ENCODE assay signal across 23 cellular contexts in the genomic region with DNA sequence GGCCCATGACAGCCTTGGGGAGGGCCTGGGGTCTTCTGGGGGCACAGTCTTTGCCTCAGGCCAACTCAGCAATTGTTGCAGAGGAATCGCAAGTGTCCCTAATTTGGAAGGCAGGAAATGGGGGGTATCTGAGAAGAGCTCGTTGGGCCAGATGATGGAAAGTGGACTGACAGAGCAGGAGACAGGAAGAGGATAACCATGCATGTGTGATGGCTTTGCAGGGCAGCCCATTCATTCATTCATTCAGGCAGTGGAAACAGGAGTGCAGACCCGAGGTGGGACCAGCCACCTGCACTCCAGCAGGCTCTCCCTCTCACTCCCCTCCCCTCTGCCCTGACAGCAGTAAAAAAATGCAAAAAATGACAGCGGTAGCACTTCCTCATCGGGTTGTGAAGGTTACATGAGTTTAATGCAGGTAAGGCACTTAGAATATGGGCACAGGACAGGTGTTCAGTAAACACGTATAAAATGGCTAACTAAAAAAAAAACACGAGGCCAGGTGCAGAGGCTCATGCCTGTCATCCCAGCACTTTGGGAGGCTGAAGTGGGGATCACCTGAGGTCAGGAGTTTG. TPM values are rescaled to one million over a fixed set of nuclear protein-coding genes. Genes with fewer than 3 reads are reported as not detected.
"Had no signal": no experiment of that assay in that cellular context is flagged by ENCODE, and none has a peak within 500 bp of the region (broad histone marks: within the 10 kb centered on the region; RNA-seq: fewer than 3 reads in every experiment).

No MANE protein-coding gene starts in this region.

- H3K36me3 ChIP-seq: neutrophil, transverse colon, vagina, WERI-Rb-1 had no signal

- H3K4me3 Mint-ChIP-seq: activated CD4-positive, alpha-beta T cell treated with anti-CD3 and anti-CD28 coated beads for 36 hours; activated CD8-positive, alpha-beta T cell treated with anti-CD3 and anti-CD28 coated beads for 36 hours; activated naive CD8-positive, alpha-beta T cell; activated T-cell treated with anti-CD3 and anti-CD28 coated beads, Interleukin-2, amount 50 U/mL, for 4 hours; stimulated activated naive B cell treated with anti-CD40 and anti-IgM and Interleukin-4, amounts not matched to agents 10 μg/mL and 1 μg/mL and 100 μg/mL, for 72 hours; T-helper 17 cell had no signal

- ATAC-seq: activated CD4-positive, alpha-beta T cell treated with anti-CD3 and anti-CD28 coated beads for 36 hours; activated CD8-positive, alpha-beta T cell treated with anti-CD3 and anti-CD28 coated beads for 36 hours; activated T-cell treated with anti-CD3 and anti-CD28 coated beads, Interleukin-2, amount 50 U/mL, for 4 hours; stimulated activated naive B cell treated with anti-CD40 and anti-IgM and Interleukin-4, amounts not matched to agents 10 μg/mL and 1 μg/mL and 100 μg/mL, for 72 hours; T-helper 17 cell had no signal

- DNase-seq: activated CD4-positive, alpha-beta T cell treated with anti-CD3 and anti-CD28 coated beads for 36 hours; activated CD8-positive, alpha-beta T cell treated with anti-CD3 and anti-CD28 coated beads for 36 hours; activated effector memory CD4-positive, alpha-beta T cell treated with anti-CD3 and anti-CD28 coated beads, Interleukin-2, amount 50 U/mL, for 16 hours; activated T-cell treated with anti-CD3 and anti-CD28 coated beads, Interleukin-2, amount 50 U/mL, for 4 hours; amniotic stem cell; islet precursor cell; midbrain; stimulated activated CD4-positive, alpha-beta T cell treated with anti-CD3 and anti-CD28 coated beads, Interleukin-2, amount 100 ng/mL, for 48 hours; stimulated activated naive B cell treated with anti-CD40 and anti-IgM and Interleukin-4, amounts not matched to agents 10 μg/mL and 1 μg/mL and 100 μg/mL, for 72 hours; substantia nigra; T-helper 17 cell; transverse colon; WERI-Rb-1 had no signal

- H2AFZ ChIP-seq: hepatocyte had no signal

- H3K9me3 ChIP-seq: esophagus muscularis mucosa, neutrophil, transverse colon, vagina had no signal

- H3K36me3 Mint-ChIP-seq: activated naive CD8-positive, alpha-beta T cell had no signal

- H3K27ac ChIP-seq: esophagus muscularis mucosa, hepatocyte, neutrophil, transverse colon, vagina, WERI-Rb-1 had no signal

- H3K27me3 ChIP-seq: hepatocyte, transverse colon, vagina had no signal

- H3K27ac Mint-ChIP-seq: activated CD4-positive, alpha-beta T cell treated with anti-CD3 and anti-CD28 coated beads for 36 hours; activated CD8-positive, alpha-beta T cell treated with anti-CD3 and anti-CD28 coated beads for 36 hours; activated naive CD8-positive, alpha-beta T cell; T-helper 17 cell had no signal

- H3K27me3 Mint-ChIP-seq: activated CD4-positive, alpha-beta T cell treated with anti-CD3 and anti-CD28 coated beads for 36 hours; activated CD8-positive, alpha-beta T cell treated with anti-CD3 and anti-CD28 coated beads for 36 hours; activated naive CD8-positive, alpha-beta T cell; stimulated activated naive B cell treated with anti-CD40 and anti-IgM and Interleukin-4, amounts not matched to agents 10 μg/mL and 1 μg/mL and 100 μg/mL, for 72 hours; T-helper 17 cell had no signal

- H3K4me2 ChIP-seq: hepatocyte had no signal

- H3K4me3 ChIP-seq: esophagus muscularis mucosa, hepatocyte, lung, transverse colon, vagina had no signal

- H3K9me3 Mint-ChIP-seq: activated CD8-positive, alpha-beta T cell treated with anti-CD3 and anti-CD28 coated beads for 36 hours; activated T-cell treated with anti-CD3 and anti-CD28 coated beads, Interleukin-2, amount 50 U/mL, for 4 hours; stimulated activated naive B cell treated with anti-CD40 and anti-IgM and Interleukin-4, amounts not matched to agents 10 μg/mL and 1 μg/mL and 100 μg/mL, for 72 hours had no signal

RNA-seq across cellular contexts. Expression of gene GAPDHS, which starts 7.2 kb away (rescaled TPM):
- total RNA-seq: activated CD4-positive, alpha-beta T cell treated with anti-CD3 and anti-CD28 coated beads for 36 hours; activated CD8-positive, alpha-beta T cell treated with anti-CD3 and anti-CD28 coated beads for 36 hours; activated T-cell treated with anti-CD3 and anti-CD28 coated beads, Interleukin-2, amount 50 U/mL, for 4 hours; cardiac septum; esophagus muscularis mucosa; glomerular endothelial cell; hepatocyte; lung; myocyte; skeletal muscle tissue; T-helper 17 cell; transverse colon; vagina had no signal

RNA-seq across cellular contexts. Expression of gene SBSN, which starts 12.3 kb away (rescaled TPM):
- total RNA-seq: activated CD4-positive, alpha-beta T cell treated with anti-CD3 and anti-CD28 coated beads for 36 hours; activated CD8-positive, alpha-beta T cell treated with anti-CD3 and anti-CD28 coated beads for 36 hours; activated T-cell treated with anti-CD3 and anti-CD28 coated beads, Interleukin-2, amount 50 U/mL, for 4 hours; cardiac septum; esophagus muscularis mucosa; glomerular endothelial cell; hepatocyte; myocyte; skeletal muscle tissue; T-helper 17 cell; transverse colon had no signal

RNA-seq across cellular contexts. Expression of gene ATP4A, which starts 23.0 kb away (rescaled TPM):
- total RNA-seq: activated CD4-positive, alpha-beta T cell treated with anti-CD3 and anti-CD28 coated beads for 36 hours; activated CD8-positive, alpha-beta T cell treated with anti-CD3 and anti-CD28 coated beads for 36 hours; activated T-cell treated with anti-CD3 and anti-CD28 coated beads, Interleukin-2, amount 50 U/mL, for 4 hours; cardiac septum; esophagus muscularis mucosa; glomerular endothelial cell; lung; myocyte; skeletal muscle tissue; T-helper 17 cell; transverse colon; vagina had no signal

RNA-seq across cellular contexts. Expression of gene DMKN, which starts 27.0 kb away (rescaled TPM):
- total RNA-seq: glomerular endothelial cell, skeletal muscle tissue, T-helper 17 cell had no signal
